In genomic region chr1:32071758-32072621, GRCh38 we compare ENCODE assay signal across 8 cellular contexts. TPM values are rescaled to one million over a fixed set of nuclear protein-coding genes. Genes with fewer than 3 reads are reported as not detected.
DNase-seq lines count a peak whose midpoint lies in the region; ATAC-seq and TF ChIP-seq lines count a peak whose summit lies in the region.

No MANE protein-coding gene starts in this region.

- peaks cover 7% of the 10 kb centered on the region for H3K36me3 Mint-ChIP-seq in T-cell
- H3K36me3 Mint-ChIP-seq in progenitor cell of endocrine pancreas (ENCODE audit: insufficient read depth) = peaks cover 4% of the 10 kb centered on the region

- no peaks in the 10 kb centered on the region for H4K20me1 ChIP-seq in fibroblast of lung (ENCODE audit: control insufficient read depth, extremely low read depth, insufficient read depth, low read length)

- peak overlapping the region; percentile 15 for H2AFZ ChIP-seq in fibroblast of lung (ENCODE audit: low read length)

- no peaks in the 10 kb centered on the region for H3K27me3 ChIP-seq in fibroblast of lung (ENCODE audit: control insufficient read depth, insufficient read depth, low read length)

- ATAC-seq in T-cell (replicated peaks in 1 of 4) (no peak), left colon (no peak)

- H3K27me3 Mint-ChIP-seq in T-cell (no peaks in the 10 kb centered on the region), progenitor cell of endocrine pancreas (no peaks in the 10 kb centered on the region)

- DNase-seq in AG20443 (ENCODE audit: low spot score) (peak; percentile 21), H4 (ENCODE audit: low spot score) (peak; percentile 49), T-cell (no peak), fibroblast of lung (ENCODE audit: low read depth in 2 of 2) (peak; percentile 69 to 70), progenitor cell of endocrine pancreas (ENCODE audit: low spot score, unreplicated experiment) (no peak), left colon (no peak), GDM1 (lab: John Stamatoyannopoulos, UW) (no peak), COLO829 (ENCODE audit: low spot score) (no peak)

- CTCF ChIA-PET in T-cell (lab: Charles Lee) = interaction anchor here in 1 of 2 donors (0.7 to 1.8 kb wide), 4 partner anchors 36 to 264 kb away, joined by 3 to 18 read pairs (median 4); partner anchors contain the start of genes KPNA6 and MARCKSL1

- H3K27ac ChIP-seq in fibroblast of lung (ENCODE audit: insufficient read depth, low read length) = peak overlapping the region; percentile 86

- TF ChIP-seq CTCF in fibroblast of lung (conservative IDR thresholded peaks at IDR 0.05 in 1 of 2, IDR thresholded peaks at IDR 0.05 in 1 of 2; ENCODE audit: low read depth in 1 of 2, low read length in 2 of 2) = no peak
- TF ChIP-seq CTCF in progenitor cell of endocrine pancreas (IDR thresholded peaks at IDR 0.05; ENCODE audit: unreplicated experiment) = no peak

- peaks cover 16% of the 10 kb centered on the region for H3K79me2 ChIP-seq in fibroblast of lung (ENCODE audit: control insufficient read depth, insufficient read depth, low read length)

- H3K4me3 Mint-ChIP-seq in T-cell (peak overlapping the region; percentile 80 to 95 (median 86)), progenitor cell of endocrine pancreas (ENCODE audit: low read depth) (peak overlapping the region; percentile 77)

- intact Hi-C loops in left colon (cut with DNase I, micrococcal nuclease) = no loop called here

- peak overlapping the region; percentile 86 for H3K9ac ChIP-seq in fibroblast of lung (ENCODE audit: insufficient read depth, low read length)

- peaks cover 9% of the 10 kb centered on the region for H3K36me3 ChIP-seq in fibroblast of lung (ENCODE audit: control insufficient read depth, insufficient read depth, low read length)

- peaks cover 33 to 39% (median 35%) of the 10 kb centered on the region in 3 donors for H3K4me1 Mint-ChIP-seq in T-cell
- H3K4me1 Mint-ChIP-seq in progenitor cell of endocrine pancreas (ENCODE audit: low read depth) = peaks cover 16% of the 10 kb centered on the region

- peak overlapping the region; percentile 79 to 86 (median 82) for H3K4me3 ChIP-seq in fibroblast of lung (replicated peaks in 1 of 4; ENCODE audit: control extremely low read depth in 1 of 4, insufficient read depth in 1 of 4, low read depth in 3 of 4, low read length in 4 of 4)

- H3K4me1 ChIP-seq in fibroblast of lung (ENCODE audit: control insufficient read depth, extremely low read depth, insufficient read depth, low read length) = peaks cover 7% of the 10 kb centered on the region

- H3K9me3 Mint-ChIP-seq in T-cell (no peaks in the 10 kb centered on the region), progenitor cell of endocrine pancreas (ENCODE audit: low read depth) (no peaks in the 10 kb centered on the region)

- POLR2A ChIA-PET in T-cell (lab: Charles Lee) = interaction anchor here in 1 of 2 donors (0.6 kb wide), 1 partner anchor 19 kb away, joined by 7 read pairs; no protein-coding TSS in a partner anchor

- H3K27ac Mint-ChIP-seq in T-cell (peak overlapping the region; percentile 87 to 93), progenitor cell of endocrine pancreas (peak overlapping the region; percentile 93)

- peak overlapping the region; percentile 84 for H3K4me2 ChIP-seq in fibroblast of lung (ENCODE audit: extremely low read depth, insufficient read depth, low read length)

- no peaks in the 10 kb centered on the region for H3K9me3 ChIP-seq in fibroblast of lung (ENCODE audit: control insufficient read depth, insufficient read depth, low read depth, low read length)

RNA-seq across cellular contexts. Expression of gene TMEM39B, which starts 0.7 kb away (rescaled TPM):
- 8.3 and 10.2 TPM in 2 replicates for total RNA-seq in H4 (2014; rRNA removed; shearing (Covaris generic))
- total RNA-seq in T-cell (10 to 100 TPM; 14.5 to 28.1 (median 24.5) TPM), fibroblast of lung (4.4 and 7.9 TPM in 2 replicates), progenitor cell of endocrine pancreas (20.3 and 23.7 TPM in 2 replicates), left colon (10 to 100 TPM; 12.4 to 13.2 TPM)
- polyA plus RNA-seq in fibroblast of lung = 11.1 and 15.0 TPM in 2 replicates
- polyA plus RNA-seq in fibroblast of lung (2012) = 18.9 and 20.8 TPM in 2 replicates
- polyA minus RNA-seq in fibroblast of lung (ENCODE audit: low replicate concordance) = 37.6 and 58.4 TPM in 2 replicates

RNA-seq across cellular contexts. Expression of gene KPNA6, which starts 35.9 kb away (rescaled TPM):
- total RNA-seq in H4 (2014; rRNA removed; shearing (Covaris generic)) = 33.8 and 33.9 TPM in 2 replicates
- total RNA-seq in T-cell = 10 to 100 TPM; 46.2 to 53.6 (median 52.3) TPM
- total RNA-seq in fibroblast of lung = 27.0 and 40.1 TPM in 2 replicates
- 44.4 and 48.5 TPM in 2 replicates for polyA plus RNA-seq in fibroblast of lung
- 29.5 and 32.5 TPM in 2 replicates for polyA plus RNA-seq in fibroblast of lung (2012)
- 60.3 and 70.8 TPM in 2 replicates for polyA minus RNA-seq in fibroblast of lung (ENCODE audit: low replicate concordance)
- 67.0 and 68.4 TPM in 2 replicates for total RNA-seq in progenitor cell of endocrine pancreas
- total RNA-seq in left colon = 10 to 100 TPM; 55.6 to 58.9 TPM

RNA-seq across cellular contexts. Expression of gene KHDRBS1, which starts 58.3 kb away (rescaled TPM):
- 67.7 and 75.3 TPM in 2 replicates for total RNA-seq in H4 (2014; rRNA removed; shearing (Covaris generic))
- 100 to 1,000 TPM in 3 of 5 donors, 10 to 100 TPM in 2; 98.9 to 115 (median 111) TPM for total RNA-seq in T-cell
- total RNA-seq in fibroblast of lung = 42.1 and 56.0 TPM in 2 replicates
- 73.0 and 84.8 TPM in 2 replicates for polyA plus RNA-seq in fibroblast of lung
- polyA plus RNA-seq in fibroblast of lung (2012) = 121 and 148 TPM in 2 replicates
- polyA minus RNA-seq in fibroblast of lung (ENCODE audit: low replicate concordance) = 120 and 145 TPM in 2 replicates
- 232 and 235 TPM in 2 replicates for total RNA-seq in progenitor cell of endocrine pancreas
- 100 to 1,000 TPM in 1 of 2 donors, 10 to 100 TPM in 1; 87.3 to 102 TPM for total RNA-seq in left colon

Comparison
In these comparisons a context has a peak if more than half of its experiments do, and no peak if none do; other contexts are left out.
1. DNase-seq: peak in AG20443 (single experiment), H4 (single experiment) and fibroblast of lung (2 of 2); none in T-cell (0 of 34), progenitor cell of endocrine pancreas (single experiment), left colon (0 of 2), GDM1 (single experiment) and COLO829 (single experiment).